13 cellular contexts compared by ENCODE assay signal in genomic region chr1:158996998-158997397, GRCh38.
"Had no signal": no experiment of that assay in that cellular context is flagged by ENCODE, and none has a peak within 500 bp of the region (broad histone marks: within the 10 kb centered on the region; RNA-seq: fewer than 3 reads in every experiment).

No MANE protein-coding gene starts in this region.

- H3K27ac Mint-ChIP-seq: activated CD4-positive, alpha-beta T cell treated with anti-CD3 and anti-CD28 coated beads for 36 hours; nephron; type B pancreatic cell had no signal

- DNase-seq: activated CD4-positive, alpha-beta T cell treated with anti-CD3 and anti-CD28 coated beads for 36 hours; activated CD8-positive, alpha-beta memory T cell treated with anti-CD3 and anti-CD28 coated beads, Interleukin-2, amount 50 U/mL, for 48 hours; kidney; mesendoderm; occipital lobe; psoas muscle; right lobe of liver had no signal

- H3K4me3 Mint-ChIP-seq: activated CD4-positive, alpha-beta T cell treated with anti-CD3 and anti-CD28 coated beads for 36 hours; activated naive CD4-positive, alpha-beta T cell treated with anti-CD3 and anti-CD28 coated beads, Interleukin-2, amount 50 U/mL, for 24 hours; stimulated activated naive CD8-positive, alpha-beta T cell treated with anti-CD3 and anti-CD28 coated beads, Interleukin-15, Interleukin-2, amounts not matched to agents 100 ng/mL and 50 ng/mL, for 24 hours; type B pancreatic cell had no signal

- H3K9me3 Mint-ChIP-seq: activated naive CD4-positive, alpha-beta T cell treated with anti-CD3 and anti-CD28 coated beads, Interleukin-2, amount 50 U/mL, for 24 hours; nephron; type B pancreatic cell had no signal

- ATAC-seq: esophagus mucosa, psoas muscle, right lobe of liver had no signal

- H3K27me3 Mint-ChIP-seq: activated CD4-positive, alpha-beta T cell treated with anti-CD3 and anti-CD28 coated beads for 36 hours; activated CD8-positive, alpha-beta T cell treated with anti-CD3 and anti-CD28 coated beads for 36 hours; activated naive CD4-positive, alpha-beta T cell treated with anti-CD3 and anti-CD28 coated beads, Interleukin-2, amount 50 U/mL, for 24 hours; stimulated activated naive CD8-positive, alpha-beta T cell treated with anti-CD3 and anti-CD28 coated beads, Interleukin-15, Interleukin-2, amounts not matched to agents 100 ng/mL and 50 ng/mL, for 24 hours had no signal

- H3K36me3 Mint-ChIP-seq: type B pancreatic cell had no signal
